ENCODE assay signal across 14 cellular contexts in genomic region chr2:238965371-238966273, GRCh38.
"Had no signal": no experiment of that assay in that cellular context is flagged by ENCODE, and none has a peak within 500 bp of the region (broad histone marks: within the 10 kb centered on the region; RNA-seq: fewer than 3 reads in every experiment).

No MANE protein-coding gene starts in this region.

- ATAC-seq: foreskin keratinocyte; left cardiac atrium; natural killer cell treated with Interleukin-12 subunit alpha and Interleukin-12 subunit beta and Interleukin-15 and Interleukin-18, amount 100 ng/mL, for 72 hours had no signal

- H3K9me3 ChIP-seq: stomach, thoracic aorta, transverse colon had no signal

- H3K36me3 ChIP-seq: stomach, thoracic aorta, transverse colon had no signal

- H3K27me3 ChIP-seq: foreskin keratinocyte, hepatocyte, transverse colon had no signal

- H3K27ac ChIP-seq: foreskin keratinocyte, hepatocyte, skin epidermis, stomach, thoracic aorta, transverse colon had no signal

- H3K27ac Mint-ChIP-seq: dendritic cell treated with granulocyte-macrophage colony-stimulating factor and Interleukin-4, amounts not matched to agents 40 ng/mL and 50 ng/mL, for 4 days; natural killer cell treated with Interleukin-12 subunit alpha and Interleukin-12 subunit beta and Interleukin-15 and Interleukin-18, amount 100 ng/mL, for 72 hours had no signal

- H3K4me3 ChIP-seq: hepatocyte, skin epidermis, stomach, thoracic aorta, transverse colon had no signal

- DNase-seq: foreskin keratinocyte; kidney; left cardiac atrium; mesenchymal stem cell; midbrain; stimulated activated CD4-positive, alpha-beta T cell treated with anti-CD3 and anti-CD28 coated beads, Interleukin-2, amount 100 ng/mL, for 24 hours; stomach; substantia nigra; transverse colon had no signal

- H3K4me1 ChIP-seq: foreskin keratinocyte, transverse colon had no signal

- H3K9me3 Mint-ChIP-seq: natural killer cell treated with Interleukin-12 subunit alpha and Interleukin-12 subunit beta and Interleukin-15 and Interleukin-18, amount 100 ng/mL, for 72 hours had no signal

- H3K36me3 Mint-ChIP-seq: natural killer cell treated with Interleukin-12 subunit alpha and Interleukin-12 subunit beta and Interleukin-15 and Interleukin-18, amount 100 ng/mL, for 72 hours had no signal

- H3K4me3 Mint-ChIP-seq: dendritic cell treated with granulocyte-macrophage colony-stimulating factor and Interleukin-4, amounts not matched to agents 40 ng/mL and 50 ng/mL, for 4 days; natural killer cell treated with Interleukin-12 subunit alpha and Interleukin-12 subunit beta and Interleukin-15 and Interleukin-18, amount 100 ng/mL, for 72 hours had no signal
